In genomic region chr1:175133693-175134435, GRCh38 we compare ENCODE assay signal across 26 cellular contexts. TPM values are rescaled to one million over a fixed set of nuclear protein-coding genes. Genes with fewer than 3 reads are reported as not detected.
DNase-seq lines count a peak whose midpoint lies in the region; ATAC-seq, FAIRE-seq and TF ChIP-seq lines count a peak whose summit lies in the region.
"Had no signal": no experiment of that assay in that cellular context is flagged by ENCODE, and none has a peak within 500 bp of the region (broad histone marks: within the 10 kb centered on the region; RNA-seq: fewer than 3 reads in every experiment).

No MANE protein-coding gene starts in this region.

- H3K4me3 ChIP-seq in astrocyte (ENCODE audit: insufficient read depth, low read depth, low read length), result no peak overlapping the region
- H3K4me3 ChIP-seq in CD8-positive, alpha-beta memory T cell (ENCODE audit: low read length), result no peak overlapping the region
- H3K4me3 ChIP-seq in gastroesophageal sphincter, result no peak overlapping the region
- H3K4me3 ChIP-seq: left lung, psoas muscle, smooth muscle cell had no signal

- H3K4me2 ChIP-seq in astrocyte (ENCODE audit: low read length), result no peak overlapping the region
- H3K4me2 ChIP-seq: smooth muscle cell had no signal

- no peak for DNase-seq in activated naive CD8-positive, alpha-beta T cell treated with anti-CD3 and anti-CD28 coated beads, Interleukin-2, amount 50 U/mL, for 24 hours
- DNase-seq in activated naive CD8-positive, alpha-beta T cell treated with anti-CD3 and anti-CD28 coated beads for 36 hours, result no peak
- DNase-seq in HFFc6, result no peak
- DNase-seq in astrocyte (ENCODE audit: low read depth), result no peak
- no peak for DNase-seq in CD8-positive, alpha-beta memory T cell
- DNase-seq in SIG-M5 (lab: John Stamatoyannopoulos, UW), result no peak
- no peak for DNase-seq in LoVo (ENCODE audit: low spot score)
- DNase-seq: activated CD4-positive, alpha-beta T cell treated with anti-CD3 and anti-CD28 coated beads, Interleukin-2, amount 10 ng/mL, durations not matched to agents 7 days and 5 days; activated naive CD4-positive, alpha-beta T cell; aorta; CD4-positive, alpha-beta T cell; effector memory CD4-positive, alpha-beta T cell; H9; head of caudate nucleus; left lung; midbrain; NCI-H1105 treated with DMSO at 0.1 percent for 48 hours; NCI-H526; psoas muscle; Right ventricle myocardium superior; stimulated activated CD4-positive, alpha-beta T cell treated with anti-CD3 and anti-CD28 coated beads, Interleukin-4, amount 100 ng/mL, for 1 hour had no signal

- no peak for TF ChIP-seq POLR2A in gastroesophageal sphincter (IDR thresholded peaks at IDR 0.05)

- WGBS in gastroesophageal sphincter (ENCODE audit: low coverage in 1 of 2), 2 donors, result 71 to 93% methylated on average over 2 to 5 of the region's 5 CpGs

- POLR2A ChIA-PET in CD8-positive, alpha-beta memory T cell (lab: Charles Lee), result no interaction called here

- H3K79me2 ChIP-seq in astrocyte (ENCODE audit: insufficient read depth, low read length), result no peaks in the 10 kb centered on the region

- no peaks in the 10 kb centered on the region for H3K4me1 Mint-ChIP-seq in activated naive CD8-positive, alpha-beta T cell treated with anti-CD3 and anti-CD28 coated beads, Interleukin-2, amount 50 U/mL, for 24 hours
- no peaks in the 10 kb centered on the region for H3K4me1 Mint-ChIP-seq in activated naive CD8-positive, alpha-beta T cell treated with anti-CD3 and anti-CD28 coated beads for 36 hours
- H3K4me1 Mint-ChIP-seq in HFFc6 (ENCODE audit: low read depth), result peaks cover 36% of the 10 kb centered on the region
- H3K4me1 Mint-ChIP-seq in astrocyte (ENCODE audit: low read depth, unreplicated experiment), result peaks cover 39% of the 10 kb centered on the region
- no peaks in the 10 kb centered on the region for H3K4me1 Mint-ChIP-seq in CD8-positive, alpha-beta memory T cell
- H3K4me1 Mint-ChIP-seq: activated CD4-positive, alpha-beta T cell treated with anti-CD3 and anti-CD28 coated beads, Interleukin-2, amount 10 ng/mL, durations not matched to agents 7 days and 5 days had no signal

- no peaks in the 10 kb centered on the region for H3K36me3 Mint-ChIP-seq in activated naive CD8-positive, alpha-beta T cell treated with anti-CD3 and anti-CD28 coated beads, Interleukin-2, amount 50 U/mL, for 24 hours (ENCODE audit: low read depth)
- H3K36me3 Mint-ChIP-seq in activated naive CD8-positive, alpha-beta T cell treated with anti-CD3 and anti-CD28 coated beads for 36 hours, result no peaks in the 10 kb centered on the region
- H3K36me3 Mint-ChIP-seq in HFFc6 (ENCODE audit: low read depth), result no peaks in the 10 kb centered on the region
- H3K36me3 Mint-ChIP-seq in astrocyte (ENCODE audit: low read depth, unreplicated experiment), result no peaks in the 10 kb centered on the region
- no peaks in the 10 kb centered on the region for H3K36me3 Mint-ChIP-seq in CD8-positive, alpha-beta memory T cell

- H3K27ac ChIP-seq in astrocyte (ENCODE audit: low read depth, low read length) (no peak overlapping the region), gastroesophageal sphincter (peak overlapping the region in 2 of 4 donors; percentile 18 to 81)
- no peak overlapping the region for H3K27ac ChIP-seq in CD8-positive, alpha-beta memory T cell (ENCODE audit: low read depth, low read length)
- H3K27ac ChIP-seq: left lung, psoas muscle had no signal

- no peaks in the 10 kb centered on the region for H4K20me1 ChIP-seq in astrocyte (ENCODE audit: insufficient read depth, low read length)

- ATAC-seq in activated naive CD8-positive, alpha-beta T cell treated with anti-CD3 and anti-CD28 coated beads, Interleukin-2, amount 50 U/mL, for 24 hours, result peak; percentile 7
- no peak for ATAC-seq in gastroesophageal sphincter
- ATAC-seq: left lung, psoas muscle had no signal

- H3K27me3 ChIP-seq in astrocyte (ENCODE audit: insufficient read depth, low read length) (peaks cover 6% of the 10 kb centered on the region), gastroesophageal sphincter (no peaks in the 10 kb centered on the region)
- H3K27me3 ChIP-seq in CD8-positive, alpha-beta memory T cell (ENCODE audit: insufficient read depth, low read length, poor library complexity, severe bottlenecking), result no peaks in the 10 kb centered on the region
- H3K27me3 ChIP-seq: left lung had no signal

- H3K9me3 Mint-ChIP-seq in activated naive CD8-positive, alpha-beta T cell treated with anti-CD3 and anti-CD28 coated beads, Interleukin-2, amount 50 U/mL, for 24 hours, result no peaks in the 10 kb centered on the region
- no peaks in the 10 kb centered on the region for H3K9me3 Mint-ChIP-seq in activated naive CD8-positive, alpha-beta T cell treated with anti-CD3 and anti-CD28 coated beads for 36 hours
- H3K9me3 Mint-ChIP-seq in HFFc6, result no peaks in the 10 kb centered on the region
- no peaks in the 10 kb centered on the region for H3K9me3 Mint-ChIP-seq in astrocyte (ENCODE audit: unreplicated experiment)
- no peaks in the 10 kb centered on the region for H3K9me3 Mint-ChIP-seq in CD8-positive, alpha-beta memory T cell
- H3K9me3 Mint-ChIP-seq: activated CD4-positive, alpha-beta T cell treated with anti-CD3 and anti-CD28 coated beads, Interleukin-2, amount 10 ng/mL, durations not matched to agents 7 days and 5 days; CD4-positive, alpha-beta T cell; neural crest cell had no signal

- peaks cover 23% of the 10 kb centered on the region for H3K27me3 Mint-ChIP-seq in activated naive CD8-positive, alpha-beta T cell treated with anti-CD3 and anti-CD28 coated beads, Interleukin-2, amount 50 U/mL, for 24 hours
- H3K27me3 Mint-ChIP-seq in activated naive CD8-positive, alpha-beta T cell treated with anti-CD3 and anti-CD28 coated beads for 36 hours, result peaks cover 22% of the 10 kb centered on the region
- H3K27me3 Mint-ChIP-seq in HFFc6 (ENCODE audit: insufficient read depth) (peaks cover 2% of the 10 kb centered on the region; the same call in 1 of the 2 replicates), astrocyte (ENCODE audit: low read depth, unreplicated experiment) (no peaks in the 10 kb centered on the region)
- peaks cover 22 to 40% of the 10 kb centered on the region in 2 donors for H3K27me3 Mint-ChIP-seq in CD8-positive, alpha-beta memory T cell

- H3K36me3 ChIP-seq in astrocyte (ENCODE audit: insufficient read depth, low read length) (no peaks in the 10 kb centered on the region), gastroesophageal sphincter (no peaks in the 10 kb centered on the region)
- no peaks in the 10 kb centered on the region for H3K36me3 ChIP-seq in CD8-positive, alpha-beta memory T cell (ENCODE audit: insufficient read depth, low read length)
- H3K36me3 ChIP-seq: left lung had no signal

- H3K4me3 Mint-ChIP-seq in activated naive CD8-positive, alpha-beta T cell treated with anti-CD3 and anti-CD28 coated beads, Interleukin-2, amount 50 U/mL, for 24 hours, result no peak overlapping the region
- H3K4me3 Mint-ChIP-seq in activated naive CD8-positive, alpha-beta T cell treated with anti-CD3 and anti-CD28 coated beads for 36 hours, result no peak overlapping the region
- no peak overlapping the region for H3K4me3 Mint-ChIP-seq in HFFc6
- H3K4me3 Mint-ChIP-seq in astrocyte (ENCODE audit: unreplicated experiment), result peak overlapping the region; percentile 18
- H3K4me3 Mint-ChIP-seq in CD8-positive, alpha-beta memory T cell, result no peak overlapping the region
- H3K4me3 Mint-ChIP-seq: activated CD4-positive, alpha-beta T cell treated with anti-CD3 and anti-CD28 coated beads, Interleukin-2, amount 10 ng/mL, durations not matched to agents 7 days and 5 days; CD4-positive, alpha-beta T cell; H9; neural crest cell had no signal

- H3K4me1 ChIP-seq in astrocyte (ENCODE audit: insufficient read depth, low read length), result peaks cover 6% of the 10 kb centered on the region
- no peaks in the 10 kb centered on the region for H3K4me1 ChIP-seq in CD8-positive, alpha-beta memory T cell (ENCODE audit: insufficient read depth, low read length)
- peaks cover 35 to 89% (median 41%) of the 10 kb centered on the region in 3 donors for H3K4me1 ChIP-seq in gastroesophageal sphincter
- H3K4me1 ChIP-seq: psoas muscle had no signal

- H3K9me3 ChIP-seq in astrocyte (ENCODE audit: insufficient read depth, low read depth, low read length) (no peaks in the 10 kb centered on the region), gastroesophageal sphincter (no peaks in the 10 kb centered on the region)
- no peaks in the 10 kb centered on the region for H3K9me3 ChIP-seq in CD8-positive, alpha-beta memory T cell (ENCODE audit: low read length)
- H3K9me3 ChIP-seq: left lung, psoas muscle had no signal

- no peak for TF ChIP-seq EP300 in gastroesophageal sphincter (IDR thresholded peaks at IDR 0.05)

- FAIRE-seq in astrocyte (lab: Jason Lieb, UNC), result no peak

- no peak overlapping the region for H3K27ac Mint-ChIP-seq in activated naive CD8-positive, alpha-beta T cell treated with anti-CD3 and anti-CD28 coated beads, Interleukin-2, amount 50 U/mL, for 24 hours
- H3K27ac Mint-ChIP-seq in activated naive CD8-positive, alpha-beta T cell treated with anti-CD3 and anti-CD28 coated beads for 36 hours, result no peak overlapping the region
- H3K27ac Mint-ChIP-seq in HFFc6 (peak overlapping the region; percentile 55), astrocyte (ENCODE audit: unreplicated experiment) (no peak overlapping the region)
- peak overlapping the region in 1 of 8 donors; percentile 77 for H3K27ac Mint-ChIP-seq in CD8-positive, alpha-beta memory T cell
- H3K27ac Mint-ChIP-seq: activated CD4-positive, alpha-beta T cell treated with anti-CD3 and anti-CD28 coated beads, Interleukin-2, amount 10 ng/mL, durations not matched to agents 7 days and 5 days; CD4-positive, alpha-beta T cell; H9 had no signal

- no peak overlapping the region for H2AFZ ChIP-seq in astrocyte (ENCODE audit: low read depth, low read length)

- CTCF ChIA-PET in CD8-positive, alpha-beta memory T cell (lab: Charles Lee), result interaction anchor here (1.3 to 4.2 kb wide), 4 partner anchors 9 to 18 kb away, joined by 3 to 25 read pairs (median 8); no protein-coding TSS in a partner anchor

- TF ChIP-seq CTCF in HFFc6 (IDR thresholded peaks at IDR 0.05) (no peak), astrocyte (IDR thresholded peaks at IDR 0.05; ENCODE audit: insufficient read depth, low read depth, low read length) (no peak), gastroesophageal sphincter (IDR thresholded peaks at IDR 0.05) (no peak)

- no peak overlapping the region for H3K9ac ChIP-seq in astrocyte (ENCODE audit: low read length)

RNA-seq across cellular contexts. Expression of gene KIAA0040, which starts 58.7 kb away (rescaled TPM):
- 10 to 100 TPM; 26.4 to 27.6 TPM for total RNA-seq in activated naive CD8-positive, alpha-beta T cell treated with anti-CD3 and anti-CD28 coated beads for 36 hours
- not detected for total RNA-seq in HFFc6 (2021; fragmentation: NEBNext Ultra II Directional; extraction: Animal tissue kit (Norgen Biotek cat#: 25700))
- 5.0 and 5.2 TPM in 2 replicates for total RNA-seq in astrocyte
- total RNA-seq in CD8-positive, alpha-beta memory T cell, result 10 to 100 TPM; 30.4 to 31.8 TPM
- polyA plus RNA-seq in CD8-positive, alpha-beta memory T cell, result 39.3 TPM
- 10 to 100 TPM; 43.2 to 54.3 (median 46.5) TPM for total RNA-seq in gastroesophageal sphincter
- total RNA-seq: A673, LHCN-M2 had no signal
